24 cellular contexts compared by ENCODE assay signal in the genomic region with DNA sequence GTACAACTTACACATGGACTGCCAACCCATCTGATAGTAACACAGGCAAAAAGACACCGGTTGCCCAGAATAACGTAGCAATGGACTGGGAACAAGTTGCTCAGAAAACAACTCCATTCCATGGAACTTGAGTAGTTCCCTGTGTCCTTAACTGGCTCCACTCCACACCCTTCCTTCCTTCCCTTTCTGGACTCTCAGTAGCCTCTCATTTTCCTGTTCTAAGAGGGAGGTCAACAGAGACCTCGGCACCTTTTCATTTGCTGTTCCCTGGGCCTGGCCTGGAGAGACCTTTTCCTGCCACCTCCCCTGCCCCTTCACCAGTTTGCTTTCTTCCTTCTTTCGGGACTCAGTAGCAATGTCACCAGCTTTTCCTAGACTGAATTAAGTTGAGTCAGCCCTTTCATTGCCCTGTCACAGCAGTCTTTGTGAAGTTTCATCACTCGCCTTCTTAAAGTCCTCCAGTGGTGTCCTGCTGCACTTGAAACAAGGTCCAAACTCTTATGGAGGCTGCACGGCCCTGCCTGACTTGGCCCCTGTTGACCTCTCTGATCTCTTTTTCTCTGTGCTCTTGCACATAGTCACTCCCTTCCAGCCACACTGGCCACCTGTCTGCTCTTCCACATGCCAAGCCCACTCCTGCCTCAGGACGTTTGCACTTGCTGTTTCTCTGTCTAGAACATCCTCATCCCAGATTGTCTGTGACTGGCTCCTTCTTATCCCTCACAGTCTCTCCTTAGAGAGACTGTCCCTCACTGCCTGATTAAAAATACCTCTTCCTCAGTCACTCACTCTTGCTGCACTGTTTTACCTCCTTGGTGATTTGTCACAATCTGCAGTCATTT.
DNase-seq lines count a peak whose midpoint lies in the region; ATAC-seq, FAIRE-seq and TF ChIP-seq lines count a peak whose summit lies in the region.
"Had no signal": no experiment of that assay in that cellular context is flagged by ENCODE, and none has a peak within 500 bp of the region (broad histone marks: within the 10 kb centered on the region; RNA-seq: fewer than 3 reads in every experiment).

No MANE protein-coding gene starts in this region.

- H3K4me1 Mint-ChIP-seq in nephron progenitor cell: peaks cover 11% of the 10 kb centered on the region
- H3K4me1 Mint-ChIP-seq: CD4-positive, alpha-beta memory T cell had no signal

- DNase-seq in esophagus muscularis mucosa (ENCODE audit: extremely low spot score): no peak
- DNase-seq in left ventricle myocardium inferior: no peak
- DNase-seq in right lobe of liver: no peak
- DNase-seq in nephron progenitor cell: no peak
- DNase-seq in frontal cortex (ENCODE audit: low spot score in 2 of 2): no peak
- DNase-seq in GM10266 (ENCODE audit: extremely low spot score): no peak
- DNase-seq: C1 segment of cervical spinal cord; Caco-2; CD4-positive, alpha-beta memory T cell; Kasumi-1; NCI-H1092 treated with DMSO at 0.1 percent for 48 hours; NCI-H1436 treated with DMSO at 0.1 percent for 48 hours; NCI-H1930; NCI-H446; NCI-H526; NCI-H82; NK-92 treated with Interleukin-12 subunit alpha and Interleukin-12 subunit beta, amount 100 ng/mL, for 24 hours; PC-3 had no signal

- H3K27ac ChIP-seq in esophagus muscularis mucosa (replicated peaks in 1 of 4) (peak overlapping the region; percentile 57 to 94 (median 92)), left ventricle myocardium inferior (replicated peaks) (peak overlapping the region; percentile 75), right lobe of liver (no peak overlapping the region)
- H3K27ac ChIP-seq: SJSA1 had no signal

- H3K9me3 Mint-ChIP-seq in nephron progenitor cell: no peaks in the 10 kb centered on the region
- H3K9me3 Mint-ChIP-seq: CD4-positive, alpha-beta memory T cell had no signal

- intact Hi-C loops in esophagus muscularis mucosa (cut with DNase I): no loop called here
- intact Hi-C loops in left ventricle myocardium inferior (cut with micrococcal nuclease): no loop called here
- intact Hi-C loops in right lobe of liver (cut with DNase I): no loop called here

- no peak for FAIRE-seq in frontal cortex (lab: Jason Lieb, UNC)
- FAIRE-seq: G401.6, GM12878, K562 had no signal

- peak in 3 of 4 donors; percentile 17 to 49 (median 35) for ATAC-seq in right lobe of liver
- no peak for ATAC-seq in GM21515 (IDR thresholded peaks at IDR 0.05; ENCODE audit: unreplicated experiment)
- ATAC-seq: GM12878, HCT116, K562, PC-3 had no signal

- H3K4me1 ChIP-seq in esophagus muscularis mucosa (peaks cover 31 to 97% (median 86%) of the 10 kb centered on the region in 4 donors), left ventricle myocardium inferior (peaks cover 54% of the 10 kb centered on the region), right lobe of liver (peaks cover 0 to 5% (median 0%) of the 10 kb centered on the region in 4 donors)

- 75% methylated on average over 7 of the region's 7 CpGs for WGBS in esophagus muscularis mucosa
- 57% methylated on average over 7 of the region's 7 CpGs for WGBS in right lobe of liver (ENCODE audit: insufficient coverage, low coverage, low lambda C conversion rate, missing lambda C conversion rate)

- TF ChIP-seq EP300 in esophagus muscularis mucosa (IDR thresholded peaks at IDR 0.05): no peak

- no peak overlapping the region for H3K4me3 Mint-ChIP-seq in nephron progenitor cell
- H3K4me3 Mint-ChIP-seq: CD4-positive, alpha-beta memory T cell had no signal

- H3K27me3 ChIP-seq in esophagus muscularis mucosa: no peaks in the 10 kb centered on the region
- peaks cover 17% of the 10 kb centered on the region for H3K27me3 ChIP-seq in left ventricle myocardium inferior (ENCODE audit: low read depth)
- no peaks in the 10 kb centered on the region for H3K27me3 ChIP-seq in right lobe of liver
- H3K27me3 ChIP-seq: SJSA1 had no signal

- peaks cover 37% of the 10 kb centered on the region for H3K27me3 Mint-ChIP-seq in nephron progenitor cell (ENCODE audit: low read depth, poor library complexity)

- H3K9me3 ChIP-seq in esophagus muscularis mucosa: no peaks in the 10 kb centered on the region
- H3K9me3 ChIP-seq in left ventricle myocardium inferior (replicated peaks): no peaks in the 10 kb centered on the region
- H3K9me3 ChIP-seq in right lobe of liver: no peaks in the 10 kb centered on the region
- H3K9me3 ChIP-seq: Caco-2, SJSA1 had no signal

- TF ChIP-seq POLR2A in esophagus muscularis mucosa (IDR thresholded peaks at IDR 0.05; ENCODE audit: low read depth): no peak
- no peak for TF ChIP-seq POLR2A in right lobe of liver (IDR thresholded peaks at IDR 0.05)

- H3K4me3 ChIP-seq in esophagus muscularis mucosa: no peak overlapping the region
- no peak overlapping the region for H3K4me3 ChIP-seq in left ventricle myocardium inferior
- H3K4me3 ChIP-seq in right lobe of liver: no peak overlapping the region
- H3K4me3 ChIP-seq: GM12878, K562, SJSA1 had no signal

- TF ChIP-seq CTCF in esophagus muscularis mucosa (IDR thresholded peaks at IDR 0.05) (no peak), left ventricle myocardium inferior (IDR thresholded peaks at IDR 0.05; ENCODE audit: borderline replicate concordance) (no peak), right lobe of liver (IDR thresholded peaks at IDR 0.05) (no peak), nephron progenitor cell (IDR thresholded peaks at IDR 0.05) (no peak), GM10266 (IDR thresholded peaks at IDR 0.05; ENCODE audit: control insufficient read depth, insufficient read depth, low read depth, missing control alignments) (no peak)

- H3K27ac Mint-ChIP-seq in nephron progenitor cell: no peak overlapping the region
- H3K27ac Mint-ChIP-seq: CD4-positive, alpha-beta memory T cell had no signal

- H3K36me3 ChIP-seq in esophagus muscularis mucosa: no peaks in the 10 kb centered on the region
- no peaks in the 10 kb centered on the region for H3K36me3 ChIP-seq in left ventricle myocardium inferior
- H3K36me3 ChIP-seq in right lobe of liver: no peaks in the 10 kb centered on the region
- H3K36me3 ChIP-seq: SJSA1 had no signal

- no peaks in the 10 kb centered on the region for H3K36me3 Mint-ChIP-seq in nephron progenitor cell (ENCODE audit: low read depth)
- H3K36me3 Mint-ChIP-seq: CD4-positive, alpha-beta memory T cell had no signal

Comparison
In these comparisons a context has a peak if more than half of its experiments do, and no peak if none do; other contexts are left out.
1. H3K27ac ChIP-seq: peak in esophagus muscularis mucosa (4 of 4) and left ventricle myocardium inferior (single experiment); none in right lobe of liver (0 of 3).